In genomic region chr12:111201036-111201435, GRCh38 we compare ENCODE assay signal across 16 cellular contexts.
DNase-seq lines count a peak whose midpoint lies in the region; ATAC-seq and TF ChIP-seq lines count a peak whose summit lies in the region.
"Had no signal": no experiment of that assay in that cellular context is flagged by ENCODE, and none has a peak within 500 bp of the region (broad histone marks: within the 10 kb centered on the region; RNA-seq: fewer than 3 reads in every experiment).

No MANE protein-coding gene starts in this region.

- H3K27ac Mint-ChIP-seq in activated naive CD8-positive, alpha-beta T cell treated with anti-CD3 and anti-CD28 coated beads, Interleukin-2, amount 10 ng/mL, durations not matched to agents 7 days and 5 days = peak overlapping the region; percentile 58
- H3K27ac Mint-ChIP-seq in activated naive CD8-positive, alpha-beta T cell treated with anti-CD3 and anti-CD28 coated beads for 36 hours = no peak overlapping the region
- H3K27ac Mint-ChIP-seq in WTC11 = 0 out of 2 replicates have a peak overlapping the region, but pooled peaks have one; percentile 11
- H3K27ac Mint-ChIP-seq in effector memory CD8-positive, alpha-beta T cell = peak overlapping the region in 1 of 2 donors; percentile 36

- no peak for ATAC-seq in activated naive CD8-positive, alpha-beta T cell treated with anti-CD3 and anti-CD28 coated beads, Interleukin-2, amount 10 ng/mL, durations not matched to agents 7 days and 5 days (ENCODE audit: low read depth)
- ATAC-seq in WTC11 (peak; percentile 78), sciatic nerve (no peak)
- ATAC-seq in effector memory CD8-positive, alpha-beta T cell (replicated peaks) = no peak
- ATAC-seq: esophagus mucosa had no signal

- H3K36me3 Mint-ChIP-seq in activated naive CD8-positive, alpha-beta T cell treated with anti-CD3 and anti-CD28 coated beads, Interleukin-2, amount 10 ng/mL, durations not matched to agents 7 days and 5 days = no peaks in the 10 kb centered on the region
- H3K36me3 Mint-ChIP-seq in activated naive CD8-positive, alpha-beta T cell treated with anti-CD3 and anti-CD28 coated beads for 36 hours = no peaks in the 10 kb centered on the region
- H3K36me3 Mint-ChIP-seq in WTC11 = no peaks in the 10 kb centered on the region
- H3K36me3 Mint-ChIP-seq in effector memory CD8-positive, alpha-beta T cell (ENCODE audit: insufficient read depth) = no peaks in the 10 kb centered on the region

- no peaks in the 10 kb centered on the region for H3K9me3 Mint-ChIP-seq in activated naive CD8-positive, alpha-beta T cell treated with anti-CD3 and anti-CD28 coated beads, Interleukin-2, amount 10 ng/mL, durations not matched to agents 7 days and 5 days
- H3K9me3 Mint-ChIP-seq in activated naive CD8-positive, alpha-beta T cell treated with anti-CD3 and anti-CD28 coated beads for 36 hours = no peaks in the 10 kb centered on the region
- no peaks in the 10 kb centered on the region for H3K9me3 Mint-ChIP-seq in WTC11
- H3K9me3 Mint-ChIP-seq in effector memory CD8-positive, alpha-beta T cell = no peaks in the 10 kb centered on the region
- H3K9me3 Mint-ChIP-seq: central memory CD8-positive, alpha-beta T cell had no signal

- H3K4me1 Mint-ChIP-seq in activated naive CD8-positive, alpha-beta T cell treated with anti-CD3 and anti-CD28 coated beads, Interleukin-2, amount 10 ng/mL, durations not matched to agents 7 days and 5 days = peaks cover 18% of the 10 kb centered on the region
- H3K4me1 Mint-ChIP-seq in activated naive CD8-positive, alpha-beta T cell treated with anti-CD3 and anti-CD28 coated beads for 36 hours = no peaks in the 10 kb centered on the region
- H3K4me1 Mint-ChIP-seq in WTC11 = peaks cover 13% of the 10 kb centered on the region
- H3K4me1 Mint-ChIP-seq in effector memory CD8-positive, alpha-beta T cell (ENCODE audit: low read depth in 2 of 2) = peaks cover 0 to 11% of the 10 kb centered on the region in 2 donors
- H3K4me1 Mint-ChIP-seq: central memory CD8-positive, alpha-beta T cell had no signal

- peaks cover 18% of the 10 kb centered on the region for H3K27me3 Mint-ChIP-seq in activated naive CD8-positive, alpha-beta T cell treated with anti-CD3 and anti-CD28 coated beads, Interleukin-2, amount 10 ng/mL, durations not matched to agents 7 days and 5 days
- H3K27me3 Mint-ChIP-seq in activated naive CD8-positive, alpha-beta T cell treated with anti-CD3 and anti-CD28 coated beads for 36 hours = peaks cover 12% of the 10 kb centered on the region
- no peaks in the 10 kb centered on the region for H3K27me3 Mint-ChIP-seq in WTC11 (ENCODE audit: low read depth)
- H3K27me3 Mint-ChIP-seq in effector memory CD8-positive, alpha-beta T cell = peaks cover 55 to 65% of the 10 kb centered on the region in 2 donors

- intact Hi-C loops in sciatic nerve (cut with DNase I) = no loop called here

- POLR2A ChIA-PET in activated naive CD8-positive, alpha-beta T cell treated with anti-CD3 and anti-CD28 coated beads, Interleukin-2, amount 10 ng/mL, durations not matched to agents 7 days and 5 days (lab: Charles Lee) = no interaction called here
- POLR2A ChIA-PET in WTC11 (lab: Charles Lee) = no interaction called here

- H3K4me3 Mint-ChIP-seq in activated naive CD8-positive, alpha-beta T cell treated with anti-CD3 and anti-CD28 coated beads, Interleukin-2, amount 10 ng/mL, durations not matched to agents 7 days and 5 days = no peak overlapping the region
- no peak overlapping the region for H3K4me3 Mint-ChIP-seq in activated naive CD8-positive, alpha-beta T cell treated with anti-CD3 and anti-CD28 coated beads for 36 hours
- H3K4me3 Mint-ChIP-seq in WTC11 = no peak overlapping the region
- H3K4me3 Mint-ChIP-seq in effector memory CD8-positive, alpha-beta T cell = no peak overlapping the region
- H3K4me3 Mint-ChIP-seq: central memory CD8-positive, alpha-beta T cell had no signal

- no peak for DNase-seq in activated naive CD8-positive, alpha-beta T cell treated with anti-CD3 and anti-CD28 coated beads, Interleukin-2, amount 10 ng/mL, durations not matched to agents 7 days and 5 days
- no peak for DNase-seq in activated naive CD8-positive, alpha-beta T cell treated with anti-CD3 and anti-CD28 coated beads for 36 hours
- peak; percentile 72 for DNase-seq in NCI-H345 (lab: John Stamatoyannopoulos, UW)
- peak; percentile 38 for DNase-seq in WTC11 (ENCODE audit: low spot score)
- DNase-seq in putamen (ENCODE audit: low spot score) = peak; percentile 62
- no peak for DNase-seq in NCI-H146 (lab: John Stamatoyannopoulos, UW)
- no peak for DNase-seq in sciatic nerve (ENCODE audit: low spot score)
- no peak for DNase-seq in effector memory CD8-positive, alpha-beta T cell
- DNase-seq: activated CD4-positive, alpha-beta T cell treated with anti-CD3 and anti-CD28 coated beads, Interleukin-2, amount 50 U/mL, for 1 hour; activated naive CD4-positive, alpha-beta T cell; DMS153; KBM-7; left ventricle myocardium inferior; spleen had no signal

- TF ChIP-seq CTCF in WTC11 (IDR thresholded peaks at IDR 0.05) = no peak

- CTCF ChIA-PET in WTC11 (lab: Charles Lee) = no interaction called here

TF ChIP-seq in WTC11, 78 proteins besides CTCF, POLR2A, EP300 and RAD21:
- no peak for TF ChIP-seq AFF4 (CRISPR knock-in tag; IDR thresholded peaks at IDR 0.05; ENCODE audit: borderline replicate concordance)
- TF ChIP-seq HMGA2 (CRISPR knock-in tag; IDR thresholded peaks at IDR 0.05) = no peak
- no peak for TF ChIP-seq ZBTB43 (CRISPR knock-in tag; IDR thresholded peaks at IDR 0.05)
- no peak for TF ChIP-seq MYBL2 (CRISPR knock-in tag; IDR thresholded peaks at IDR 0.05)
- TF ChIP-seq ZNF423 (CRISPR knock-in tag; IDR thresholded peaks at IDR 0.05) = no peak
- TF ChIP-seq TEAD1 (CRISPR knock-in tag; IDR thresholded peaks at IDR 0.05) = no peak
- no peak for TF ChIP-seq ZBTB21 (CRISPR knock-in tag; IDR thresholded peaks at IDR 0.05; ENCODE audit: borderline replicate concordance)
- TF ChIP-seq ZNF219 (CRISPR knock-in tag; IDR thresholded peaks at IDR 0.05; ENCODE audit: borderline replicate concordance) = no peak
- no peak for TF ChIP-seq ZNF138 (CRISPR knock-in tag; conservative IDR thresholded peaks at IDR 0.05)

Comparison
In these comparisons a context has a peak if more than half of its experiments do, and no peak if none do; other contexts are left out.
1. DNase-seq: peak in NCI-H345 (single experiment), WTC11 (single experiment) and putamen (single experiment); none in activated naive CD8-positive, alpha-beta T cell treated with anti-CD3 and anti-CD28 coated beads, Interleukin-2, amount 10 ng/mL, durations not matched to agents 7 days and 5 days (single experiment), activated naive CD8-positive, alpha-beta T cell treated with anti-CD3 and anti-CD28 coated beads for 36 hours (single experiment), NCI-H146 (single experiment), sciatic nerve (single experiment) and effector memory CD8-positive, alpha-beta T cell (0 of 3).